Comparison of ENCODE assay signal across 11 cellular contexts in genomic region chr2:64140665-64141064, GRCh38. TPM values are rescaled to one million over a fixed set of nuclear protein-coding genes. Genes with fewer than 3 reads are reported as not detected.
DNase-seq lines count a peak whose midpoint lies in the region; ATAC-seq and TF ChIP-seq lines count a peak whose summit lies in the region.
"Had no signal": no experiment of that assay in that cellular context is flagged by ENCODE, and none has a peak within 500 bp of the region (broad histone marks: within the 10 kb centered on the region; RNA-seq: fewer than 3 reads in every experiment).

No MANE protein-coding gene starts in this region.

- H4K5ac ChIP-seq in mesendoderm (ENCODE audit: low read length): no peak overlapping the region

- no peak overlapping the region for H3K23ac ChIP-seq in mesendoderm (ENCODE audit: low read length)

- H2BK120ac ChIP-seq in mesendoderm (ENCODE audit: low read depth, low read length): no peak overlapping the region

- H3K4me3 Mint-ChIP-seq in CD14-positive monocyte (peak overlapping the region; percentile 34 to 60), nephron (peak overlapping the region; percentile 2 to 49 (median 24))
- H3K4me3 Mint-ChIP-seq in activated naive CD8-positive, alpha-beta T cell treated with anti-CD3 and anti-CD28 coated beads for 36 hours: peak overlapping the region; percentile 69

- H3K4me2 ChIP-seq in GM23248 (ENCODE audit: unreplicated experiment) (peak overlapping the region; percentile 12), mesendoderm (ENCODE audit: low read length) (no peak overlapping the region)

- H3K79me1 ChIP-seq in mesendoderm (ENCODE audit: low read length): peaks cover 2% of the 10 kb centered on the region

- no peak overlapping the region for H2AK5ac ChIP-seq in mesendoderm (ENCODE audit: low read length)

- H3K4me3 ChIP-seq in GM23248: 0 out of 2 replicates have a peak overlapping the region, but pooled peaks have one; percentile 0
- H3K4me3 ChIP-seq in mesendoderm (ENCODE audit: low read length): no peak overlapping the region
- H3K4me3 ChIP-seq in adrenal gland: no peak overlapping the region
- H3K4me3 ChIP-seq: HAP-1 had no signal

- no peak overlapping the region for H2AFZ ChIP-seq in GM23248

- no peak overlapping the region for H3K9ac ChIP-seq in GM23248
- no peak overlapping the region for H3K9ac ChIP-seq in mesendoderm (ENCODE audit: low read length)

- H3K9me3 Mint-ChIP-seq in CD14-positive monocyte: no peaks in the 10 kb centered on the region
- H3K9me3 Mint-ChIP-seq in activated naive CD8-positive, alpha-beta T cell treated with anti-CD3 and anti-CD28 coated beads for 36 hours: no peaks in the 10 kb centered on the region
- H3K9me3 Mint-ChIP-seq in nephron: no peaks in the 10 kb centered on the region

- no peak for TF ChIP-seq POLR2A in adrenal gland (IDR thresholded peaks at IDR 0.05)

- H3K36me3 ChIP-seq in GM23248 (ENCODE audit: low read depth): no peaks in the 10 kb centered on the region
- no peaks in the 10 kb centered on the region for H3K36me3 ChIP-seq in mesendoderm (ENCODE audit: control insufficient read depth, insufficient read depth, low read length)
- no peaks in the 10 kb centered on the region for H3K36me3 ChIP-seq in adrenal gland (replicated peaks in 1 of 2)
- H3K36me3 ChIP-seq: HAP-1 had no signal

- peaks cover 80% of the 10 kb centered on the region for H3K79me2 ChIP-seq in GM23248 (ENCODE audit: insufficient read depth)
- H3K79me2 ChIP-seq in mesendoderm (ENCODE audit: control insufficient read depth, insufficient read depth, low read length): peaks cover 63% of the 10 kb centered on the region

- no peaks in the 10 kb centered on the region for H3K27me3 ChIP-seq in GM23248 (replicated peaks; ENCODE audit: insufficient read depth)
- H3K27me3 ChIP-seq in mesendoderm (ENCODE audit: insufficient read depth, low read length, poor library complexity): no peaks in the 10 kb centered on the region
- no peaks in the 10 kb centered on the region for H3K27me3 ChIP-seq in adrenal gland

- in situ Hi-C loops in GM23248 (cut with MboI): no loop called here
- in situ Hi-C loops in ACHN (cut with HindIII; ENCODE audit: low pct_ligation_motif_present, low pct_unique_long_range_greater_than_20kb, low sequenced_read_pairs): no loop called here

- intact Hi-C loops in CD14-positive monocyte (cut with micrococcal nuclease): loop anchor here (5.0 to 10.0 kb wide), 3 partner anchors 52 to 124 kb away; no protein-coding TSS in a partner anchor
- intact Hi-C loops in adrenal gland (cut with DNase I): no loop called here

- H3K27ac Mint-ChIP-seq in CD14-positive monocyte (peak overlapping the region in 1 of 7 donors; percentile 50), nephron (peak overlapping the region; percentile 1 to 43 (median 13))
- peak overlapping the region; percentile 75 for H3K27ac Mint-ChIP-seq in activated naive CD8-positive, alpha-beta T cell treated with anti-CD3 and anti-CD28 coated beads for 36 hours

- no peak overlapping the region for H3K18ac ChIP-seq in mesendoderm (ENCODE audit: low read length)

- H3K27ac ChIP-seq in GM23248: no peak overlapping the region
- no peak overlapping the region for H3K27ac ChIP-seq in mesendoderm (ENCODE audit: low read depth, low read length)
- H3K27ac ChIP-seq in adrenal gland: no peak overlapping the region

- H3K9me3 ChIP-seq in GM23248 (ENCODE audit: low read depth) (no peaks in the 10 kb centered on the region), adrenal gland (replicated peaks in 1 of 3) (no peaks in the 10 kb centered on the region)
- H3K9me3 ChIP-seq: HAP-1 had no signal

- no peak overlapping the region for H3K4ac ChIP-seq in mesendoderm (ENCODE audit: low read depth, low read length)

- H3K9me2 ChIP-seq in GM23248 (ENCODE audit: insufficient read depth): no peaks in the 10 kb centered on the region

- DNase-seq in CD14-positive monocyte (ENCODE audit: low spot score) (no peak), GM23248 (no peak), ACHN (no peak), mesendoderm (no peak), adrenal gland (no peak)
- DNase-seq in activated naive CD8-positive, alpha-beta T cell treated with anti-CD3 and anti-CD28 coated beads for 36 hours: no peak
- DNase-seq: NCI-H2029, small intestine had no signal

- peaks cover 3% of the 10 kb centered on the region; the same call in 1 of the 2 replicates for H3F3A ChIP-seq in GM23248 (ENCODE audit: insufficient read depth)

- no peak overlapping the region for H2BK5ac ChIP-seq in mesendoderm (ENCODE audit: low read length)

- H3K56ac ChIP-seq in mesendoderm (ENCODE audit: low read length): no peak overlapping the region

- no peak overlapping the region for H2BK15ac ChIP-seq in mesendoderm (replicated peaks; ENCODE audit: low read depth)

- TF ChIP-seq CTCF in CD14-positive monocyte (IDR thresholded peaks at IDR 0.05) (no peak), nephron (IDR thresholded peaks at IDR 0.05; ENCODE audit: unreplicated experiment in 3 of 3) (no peak), adrenal gland (IDR thresholded peaks at IDR 0.05) (no peak)

- peaks cover 37 to 42% of the 10 kb centered on the region in 2 donors for H3K36me3 Mint-ChIP-seq in CD14-positive monocyte
- H3K36me3 Mint-ChIP-seq in activated naive CD8-positive, alpha-beta T cell treated with anti-CD3 and anti-CD28 coated beads for 36 hours: peaks cover 37% of the 10 kb centered on the region
- H3K36me3 Mint-ChIP-seq in nephron (ENCODE audit: low read depth): peaks cover 14% of the 10 kb centered on the region

- ATAC-seq in HG03095 (IDR thresholded peaks at IDR 0.05; ENCODE audit: unreplicated experiment): no peak

- no peak overlapping the region for H4K8ac ChIP-seq in mesendoderm (ENCODE audit: low read depth, low read length)

- H4K20me1 ChIP-seq in GM23248 (ENCODE audit: insufficient read depth): no peaks in the 10 kb centered on the region

- H3K4me1 Mint-ChIP-seq in CD14-positive monocyte (peaks cover 57% of the 10 kb centered on the region), nephron (peaks cover 43% of the 10 kb centered on the region)
- peaks cover 62% of the 10 kb centered on the region for H3K4me1 Mint-ChIP-seq in activated naive CD8-positive, alpha-beta T cell treated with anti-CD3 and anti-CD28 coated beads for 36 hours

- peaks cover 28% of the 10 kb centered on the region for H3K4me1 ChIP-seq in GM23248 (ENCODE audit: insufficient read depth)
- H3K4me1 ChIP-seq in mesendoderm (ENCODE audit: control insufficient read depth, low read depth, low read length): peaks cover 3% of the 10 kb centered on the region
- H3K4me1 ChIP-seq in adrenal gland (replicated peaks in 1 of 2): peaks cover 6 to 34% of the 10 kb centered on the region in 2 donors

- H3K27me3 Mint-ChIP-seq in CD14-positive monocyte (ENCODE audit: low read depth in 3 of 3) (peaks cover 0 to 1% (median 0%) of the 10 kb centered on the region in 3 donors), nephron (ENCODE audit: low read depth) (no peaks in the 10 kb centered on the region)
- no peaks in the 10 kb centered on the region for H3K27me3 Mint-ChIP-seq in activated naive CD8-positive, alpha-beta T cell treated with anti-CD3 and anti-CD28 coated beads for 36 hours

RNA-seq across cellular contexts. Expression of gene PELI1, which starts 3.6 kb away (rescaled TPM):
- polyA plus RNA-seq in CD14-positive monocyte: 10 to 100 TPM; 44.7 to 53.6 TPM
- 2.1 and 7.8 TPM in 2 replicates for total RNA-seq in GM23248 (2014; rRNA removed; shearing (Covaris generic))
- polyA plus RNA-seq in GM23248 (2016; fragmentation: Nextera tagmentation; extraction: Ambion mirVana): 2.7 and 2.8 TPM in 2 replicates
- total RNA-seq in activated naive CD8-positive, alpha-beta T cell treated with anti-CD3 and anti-CD28 coated beads for 36 hours: 10 to 100 TPM; 35.8 to 39.1 TPM
- 44.0 TPM for polyA plus RNA-seq in mesendoderm (2013, experiment 1 of 2)
- 41.3 TPM for polyA plus RNA-seq in mesendoderm (2013, experiment 2 of 2)
- 10 to 100 TPM in 7 of 8 donors, 1 to 10 TPM in 1; 6.5 to 32.9 (median 15.7) TPM for total RNA-seq in adrenal gland
- 1 to 10 TPM; 6.3 to 8.6 (median 6.6) TPM for polyA plus RNA-seq in adrenal gland

Comparison
In these comparisons a context has a peak if more than half of its experiments do, and no peak if none do; other contexts are left out.
1. intact Hi-C loops: an anchor here in CD14-positive monocyte (5.0 to 10.0 kb wide); none called in adrenal gland.